In genomic region chr6:6452002-6452401, GRCh38 we compare ENCODE assay signal across 23 cellular contexts.
"Had no signal": no experiment of that assay in that cellular context is flagged by ENCODE, and none has a peak within 500 bp of the region (broad histone marks: within the 10 kb centered on the region; RNA-seq: fewer than 3 reads in every experiment).

No MANE protein-coding gene starts in this region.

- H3K4me3 Mint-ChIP-seq: activated CD4-positive, alpha-beta memory T cell treated with anti-CD3 and anti-CD28 coated beads, Interleukin-2, amount 10 ng/mL, durations not matched to agents 7 days and 5 days; activated CD4-positive, alpha-beta T cell treated with anti-CD3 and anti-CD28 coated beads, Interleukin-2, amount 10 ng/mL, durations not matched to agents 7 days and 5 days; activated naive CD4-positive, alpha-beta T cell treated with anti-CD3 and anti-CD28 coated beads, Interleukin-2, amount 10 ng/mL, durations not matched to agents 7 days and 5 days; activated naive CD8-positive, alpha-beta T cell treated with anti-CD3 and anti-CD28 coated beads for 36 hours; activated T-helper 17 cell treated with anti-CD3 and anti-CD28 coated beads, Interleukin-2, amount 50 U/mL, for 72 hours had no signal

- H3K9me2 ChIP-seq: SK-N-SH had no signal

- H3K27ac Mint-ChIP-seq: activated CD4-positive, alpha-beta memory T cell treated with anti-CD3 and anti-CD28 coated beads, Interleukin-2, amount 10 ng/mL, durations not matched to agents 7 days and 5 days; activated CD4-positive, alpha-beta T cell treated with anti-CD3 and anti-CD28 coated beads, Interleukin-2, amount 10 ng/mL, durations not matched to agents 7 days and 5 days; activated naive CD4-positive, alpha-beta T cell treated with anti-CD3 and anti-CD28 coated beads, Interleukin-2, amount 10 ng/mL, durations not matched to agents 7 days and 5 days; activated naive CD8-positive, alpha-beta T cell treated with anti-CD3 and anti-CD28 coated beads for 36 hours; activated T-helper 17 cell treated with anti-CD3 and anti-CD28 coated beads, Interleukin-2, amount 50 U/mL, for 72 hours had no signal

- H3K36me3 ChIP-seq: SJCRH30 had no signal

- H3K4me3 ChIP-seq: K562, SJCRH30 had no signal

- H3K27ac ChIP-seq: SJCRH30, VCaP had no signal

- H3K4me2 ChIP-seq: SK-N-SH had no signal

- H3K9me3 Mint-ChIP-seq: activated CD4-positive, alpha-beta memory T cell treated with anti-CD3 and anti-CD28 coated beads, Interleukin-2, amount 10 ng/mL, durations not matched to agents 7 days and 5 days; activated CD4-positive, alpha-beta T cell treated with anti-CD3 and anti-CD28 coated beads, Interleukin-2, amount 10 ng/mL, durations not matched to agents 7 days and 5 days; activated naive CD4-positive, alpha-beta T cell treated with anti-CD3 and anti-CD28 coated beads, Interleukin-2, amount 10 ng/mL, durations not matched to agents 7 days and 5 days; activated naive CD8-positive, alpha-beta T cell treated with anti-CD3 and anti-CD28 coated beads for 36 hours; activated T-helper 17 cell treated with anti-CD3 and anti-CD28 coated beads, Interleukin-2, amount 50 U/mL, for 72 hours had no signal

- H3K36me3 Mint-ChIP-seq: activated naive CD4-positive, alpha-beta T cell treated with anti-CD3 and anti-CD28 coated beads, Interleukin-2, amount 10 ng/mL, durations not matched to agents 7 days and 5 days; activated naive CD8-positive, alpha-beta T cell treated with anti-CD3 and anti-CD28 coated beads for 36 hours had no signal

- ATAC-seq: activated T-helper 17 cell treated with anti-CD3 and anti-CD28 coated beads, Interleukin-2, amount 50 U/mL, for 72 hours; K562 had no signal

- DNase-seq: activated CD4-positive, alpha-beta memory T cell treated with anti-CD3 and anti-CD28 coated beads, Interleukin-2, amount 10 ng/mL, durations not matched to agents 7 days and 5 days; activated CD4-positive, alpha-beta T cell treated with anti-CD3 and anti-CD28 coated beads, Interleukin-2, amount 10 ng/mL, durations not matched to agents 7 days and 5 days; activated CD4-positive, CD25-positive, alpha-beta regulatory T cell; activated gamma-delta T cell treated with Interleukin-2 at 50 U/mL for 16 hours; activated naive CD4-positive, alpha-beta T cell treated with anti-CD3 and anti-CD28 coated beads, Interleukin-2, amount 10 ng/mL, durations not matched to agents 7 days and 5 days; activated naive CD8-positive, alpha-beta T cell treated with anti-CD3 and anti-CD28 coated beads for 36 hours; activated T-cell treated with anti-CD3 and anti-CD28 coated beads for 4 hours; activated T-cell treated with anti-CD3 and anti-CD28 coated beads, Interleukin-2, amount 50 U/mL, for 48 hours; anterior cingulate cortex; Karpas-422; MM.1S; NCI-H1105; NCI-H1436; NCI-H187; NCI-H2081; NCI-H446; NCI-H524; SJCRH30; SK-N-SH; T-helper 1 cell had no signal

- H3K4me1 Mint-ChIP-seq: activated CD4-positive, alpha-beta memory T cell treated with anti-CD3 and anti-CD28 coated beads, Interleukin-2, amount 10 ng/mL, durations not matched to agents 7 days and 5 days; activated CD4-positive, alpha-beta T cell treated with anti-CD3 and anti-CD28 coated beads, Interleukin-2, amount 10 ng/mL, durations not matched to agents 7 days and 5 days; activated naive CD4-positive, alpha-beta T cell treated with anti-CD3 and anti-CD28 coated beads, Interleukin-2, amount 10 ng/mL, durations not matched to agents 7 days and 5 days; activated naive CD8-positive, alpha-beta T cell treated with anti-CD3 and anti-CD28 coated beads for 36 hours; activated T-helper 17 cell treated with anti-CD3 and anti-CD28 coated beads, Interleukin-2, amount 50 U/mL, for 72 hours had no signal

- H3K9ac ChIP-seq: SK-N-SH had no signal

- H3K27me3 ChIP-seq: SJCRH30 had no signal

- H3K9me3 ChIP-seq: SJCRH30, SK-N-SH had no signal

- H3K4me1 ChIP-seq: SJCRH30 had no signal
